Comparison of ENCODE assay signal across 8 cellular contexts in genomic region chr1:51878307-51878615, GRCh38. TPM values are rescaled to one million over a fixed set of nuclear protein-coding genes. Genes with fewer than 3 reads are reported as not detected.
DNase-seq lines count a peak whose midpoint lies in the region; ATAC-seq, FAIRE-seq and TF ChIP-seq lines count a peak whose summit lies in the region.

No MANE protein-coding gene starts in this region.

- TF ChIP-seq RAD21 in K562 (CRISPR knock-in tag; conservative IDR thresholded peaks at IDR 0.05 in 1 of 2, IDR thresholded peaks at IDR 0.05 in 1 of 2): peak in 1 of 2 experiments; percentile 20; a peak in 1 of 4 replicates

- H3K36me3 Mint-ChIP-seq in naive B cell: no peaks in the 10 kb centered on the region

- H3K4me1 Mint-ChIP-seq in naive B cell: peaks cover 9 to 27% (median 24%) of the 10 kb centered on the region in 3 donors

- no peaks in the 10 kb centered on the region for H3K9me1 ChIP-seq in K562 (ENCODE audit: control insufficient read depth, insufficient read depth, low read length)

- ATAC-seq in DND-41 (ENCODE audit: insufficient read depth, low read depth) (peak; percentile 41), HG02973 (IDR thresholded peaks at IDR 0.05; ENCODE audit: unreplicated experiment) (peak; percentile 23), K562 (peak; percentile 53), naive B cell (ENCODE audit: low read depth in 2 of 2) (peak; percentile 20 to 24), HG03565 (IDR thresholded peaks at IDR 0.05; ENCODE audit: unreplicated experiment) (no peak)

- peak overlapping the region; percentile 95 for H3K4me2 ChIP-seq in DND-41 (ENCODE audit: insufficient read depth, low read length)
- peak overlapping the region; percentile 97 for H3K4me2 ChIP-seq in K562 (ENCODE audit: insufficient read depth, low read length)

- H2AFZ ChIP-seq in DND-41 (ENCODE audit: low read depth, low read length) (peak overlapping the region; percentile 78), K562 (ENCODE audit: low read depth, low read length) (peak overlapping the region; percentile 86)

- TF ChIP-seq CTCF in DND-41 (IDR thresholded peaks at IDR 0.05; ENCODE audit: borderline replicate concordance, extremely low read depth, low read length, poor library complexity, severe bottlenecking) (peak; percentile 3), K562 (IDR thresholded peaks at IDR 0.05 in 2 of 3, conservative IDR thresholded peaks at IDR 0.05 in 1 of 3; ENCODE audit: insufficient read depth in 2 of 3, low read depth in 1 of 3, low read length in 3 of 3) (no peak)

- no peak overlapping the region for H3K4me3 Mint-ChIP-seq in naive B cell

- no peak for TF ChIP-seq EP300 in K562 (IDR thresholded peaks at IDR 0.05; ENCODE audit: low read length)

- H3K9ac ChIP-seq in DND-41 (ENCODE audit: low read depth, low read length): peak overlapping the region; percentile 83
- H3K9ac ChIP-seq in K562 (ENCODE audit: insufficient read depth in 1 of 2, low read depth in 2 of 2, low read length in 2 of 2): peak overlapping the region; percentile 98 to 99

- H3K27me3 Mint-ChIP-seq in naive B cell: no peaks in the 10 kb centered on the region

- BruUV-seq in K562 (replicated peaks; lab: Mats Ljungman, UMichigan): no TSS peak

- H3K36me3 ChIP-seq in DND-41 (ENCODE audit: insufficient read depth, low read length) (peaks cover 6% of the 10 kb centered on the region), K562 (ENCODE audit: control insufficient read depth, insufficient read depth, low read length) (peaks cover 13% of the 10 kb centered on the region)

- POLR2A ChIA-PET in K562 (lab: Yijun Ruan, JAX): interaction anchor here (0.6 to 4.6 kb wide), 5 partner anchors 9 to 121 kb away, joined by 3 to 47 read pairs (median 4); no protein-coding TSS in a partner anchor

- H3K27me3 ChIP-seq in DND-41 (ENCODE audit: insufficient read depth, low read length, poor library complexity): no peaks in the 10 kb centered on the region
- no peaks in the 10 kb centered on the region for H3K27me3 ChIP-seq in K562 (ENCODE audit: control insufficient read depth in 2 of 2, insufficient read depth in 2 of 2, low read length in 2 of 2)

- in situ Hi-C loops in K562 (cut with MboI): no loop called here

- H3K79me2 ChIP-seq in DND-41 (ENCODE audit: insufficient read depth, low read length) (peaks cover 56% of the 10 kb centered on the region), K562 (ENCODE audit: control insufficient read depth, insufficient read depth, low read length) (peaks cover 53% of the 10 kb centered on the region)

- H3K9me3 ChIP-seq in DND-41 (ENCODE audit: insufficient read depth, low read length, severe bottlenecking) (no peaks in the 10 kb centered on the region), K562 (replicated peaks; ENCODE audit: control insufficient read depth, insufficient read depth, low read depth, low read length) (no peaks in the 10 kb centered on the region)

- H4K20me1 ChIP-seq in DND-41 (ENCODE audit: insufficient read depth, low read length): peaks cover 17% of the 10 kb centered on the region; the same call in 1 of the 2 replicates
- no peaks in the 10 kb centered on the region for H4K20me1 ChIP-seq in K562 (replicated peaks; ENCODE audit: control insufficient read depth, insufficient read depth, low read length)

- DNase-seq in DND-41 (no peak), K562 (ENCODE audit: extremely low read depth in 1 of 4, low spot score in 3 of 4) (peak in 1 of 4 experiments; percentile 51), naive B cell (no peak), GM03348 (ENCODE audit: low spot score) (no peak), SK-N-DZ (ENCODE audit: low spot score) (no peak), pons (ENCODE audit: low spot score) (no peak)

- H3K4me3 ChIP-seq in DND-41 (ENCODE audit: low read depth in 1 of 2, low read length in 2 of 2): peak overlapping the region; percentile 82 to 91
- H3K4me3 ChIP-seq in K562: peak overlapping the region; percentile 78

- no peaks in the 10 kb centered on the region for H3K9me3 Mint-ChIP-seq in naive B cell

- H3K27ac ChIP-seq in DND-41 (ENCODE audit: low read length): peak overlapping the region; percentile 87
- peak overlapping the region; percentile 98 for H3K27ac ChIP-seq in K562 (ENCODE audit: extremely low read depth, low read depth, low read length)

- no peak for FAIRE-seq in K562 (lab: Jason Lieb, UNC)

- intact Hi-C loops in K562 (cut with micrococcal nuclease): loop anchor here (5.0 kb wide), 4 partner anchors 36 to 906 kb away; partner anchors contain the start of gene CDKN2C

- CTCF ChIA-PET in K562 (lab: Yijun Ruan, JAX; ENCODE audit: low intra/inter-chr PET ratio): no interaction called here

- no peak overlapping the region for H3K27ac Mint-ChIP-seq in naive B cell

- 2% methylated on average over 17 of the region's 17 CpGs for WGBS in K562 (ENCODE audit: insufficient coverage, low coverage, missing lambda C conversion rate)

- peaks cover 49% of the 10 kb centered on the region for H3K4me1 ChIP-seq in DND-41 (ENCODE audit: insufficient read depth, low read length)
- H3K4me1 ChIP-seq in K562 (replicated peaks in 1 of 2; ENCODE audit: control insufficient read depth in 2 of 2, insufficient read depth in 2 of 2, low read length in 2 of 2): peaks cover 7 to 14% of the 10 kb centered on the region in 2 experiments; a peak in 4 of 5 replicates

- TF ChIP-seq POLR2A in K562 (conservative IDR thresholded peaks at IDR 0.05): no peak

TF ChIP-seq in K562, 482 proteins besides CTCF, POLR2A, EP300 and RAD21 (continues in another document):
- TF ChIP-seq SUPT5H (IDR thresholded peaks at IDR 0.05): no peak

RNA-seq across cellular contexts. Expression of gene NRDC, which starts 0.3 kb away (rescaled TPM):
- 223 and 663 TPM in 2 replicates for total RNA-seq in K562 (2011; cell fraction: chromatin; rRNA removed; ENCODE audit: low replicate concordance)
- 111 and 152 TPM in 2 replicates for total RNA-seq in K562 (2011; cell fraction: nucleolus; rRNA removed)
- 268 and 359 TPM in 2 replicates for total RNA-seq in K562 (2011; cell fraction: nucleoplasm; rRNA removed)
- total RNA-seq in K562 (2014; rRNA removed): 102 and 139 TPM in 2 replicates
- total RNA-seq in K562 (2014; rRNA removed; fragmentation: Illumina TruSeq; extraction: Trizol): 201 and 216 TPM in 2 replicates
- total RNA-seq in K562 (2015; rRNA removed; fragmentation: Illumina TruSeq; extraction: Trizol): 177 and 196 TPM in 2 replicates
- total RNA-seq in K562 (2021): 255 and 270 TPM in 2 replicates
- 371 and 375 TPM in 2 replicates for polyA plus RNA-seq in K562 (2011; rRNA removed)
- polyA plus RNA-seq in K562 (2011; cell fraction: cytosol; rRNA removed): 86.1 and 145 TPM in 2 replicates
- 402 and 574 TPM in 2 replicates for polyA plus RNA-seq in K562 (2011; cell fraction: nucleus; rRNA removed)
- polyA plus RNA-seq in K562 (2012): 312 and 324 TPM in 2 replicates
- polyA plus RNA-seq in K562 (2014; fragmentation: Illumina TruSeq; extraction: Trizol): 296 and 347 TPM in 2 replicates
- polyA plus RNA-seq in K562 (2014; fragmentation: Nextera tagmentation; extraction: Ambion mirVana): 100 to 1,000 TPM; 135 to 149 TPM
- 222 and 261 TPM in 2 replicates for polyA plus RNA-seq in K562 (2014; rRNA removed)
- 432 and 467 TPM in 2 replicates for polyA minus RNA-seq in K562 (2011; rRNA and poly(A)+ RNA removed)
- 159 and 171 TPM in 2 replicates for polyA minus RNA-seq in K562 (2011; cell fraction: cytosol; rRNA and poly(A)+ RNA removed)
- polyA minus RNA-seq in K562 (2011; cell fraction: nucleus; rRNA and poly(A)+ RNA removed): 87.5 and 183 TPM in 2 replicates
- 10 to 100 TPM; 58.5 to 94.9 (median 81.6) TPM for polyA plus RNA-seq in naive B cell (ENCODE audit: low read depth in 6 of 6)
- polyA plus RNA-seq in SK-N-DZ (2014; cell fraction: cytosol; rRNA removed): 37.5 and 45.2 TPM in 2 replicates
- polyA plus RNA-seq in SK-N-DZ (2014; cell fraction: nucleus; rRNA removed): 70.6 and 131 TPM in 2 replicates
